Comparison of ENCODE assay signal across 14 cellular contexts in the genomic region with DNA sequence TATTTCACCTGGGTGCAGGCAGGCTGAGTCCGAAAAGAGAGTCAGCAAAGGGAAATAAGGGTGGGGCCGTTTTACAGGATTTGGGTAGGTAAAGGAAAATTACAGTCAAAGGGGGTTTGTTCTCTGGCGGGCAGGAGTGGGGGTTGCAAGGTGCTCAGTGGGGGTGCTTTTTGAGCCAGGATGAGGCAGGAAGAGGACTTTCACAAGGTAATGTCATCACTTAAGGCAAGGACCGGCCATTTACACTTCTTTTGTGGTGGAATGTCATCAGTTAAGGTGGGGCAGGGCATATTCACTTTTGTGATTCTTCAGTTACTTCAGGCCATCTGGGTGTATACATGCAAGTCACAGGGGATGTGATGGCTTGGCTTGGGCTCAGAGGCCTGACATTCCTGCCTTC. TPM values are rescaled to one million over a fixed set of nuclear protein-coding genes. Genes with fewer than 3 reads are reported as not detected.
"Had no signal": no experiment of that assay in that cellular context is flagged by ENCODE, and none has a peak within 500 bp of the region (broad histone marks: within the 10 kb centered on the region; RNA-seq: fewer than 3 reads in every experiment).

No MANE protein-coding gene starts in this region.

RNA-seq across cellular contexts. Expression of a gene that starts 32.2 kb away (rescaled TPM):
- total RNA-seq: colonic mucosa; dermis microvascular lymphatic vessel endothelial cell; esophagus mucosa; esophagus squamous epithelium; gastrocnemius medialis; glomerular endothelial cell; left colon; left lobe of liver; left ventricle myocardium inferior; mammary epithelial cell; mesenteric fat pad; naive thymus-derived CD8-positive, alpha-beta T cell had no signal
- polyA plus RNA-seq: immature natural killer cell; lung; mammary epithelial cell; naive thymus-derived CD8-positive, alpha-beta T cell had no signal
